Comparison of ENCODE assay signal across 1 cellular context in genomic region chr10:16891375-16892313, GRCh38.
TF ChIP-seq lines count a peak whose summit lies in the region.

No MANE protein-coding gene starts in this region.

TF ChIP-seq in K562, 482 proteins besides CTCF, POLR2A, EP300 and RAD21 (continued from another document and continues in another):
- TF ChIP-seq ZNF407 (IDR thresholded peaks at IDR 0.05; ENCODE audit: low read depth) = no peak
- TF ChIP-seq BRD4 (IDR thresholded peaks at IDR 0.05) = 0 out of 2 replicates have a peak, but pooled peaks have one; percentile 51
- no peak for TF ChIP-seq DDX20 (tag; IDR thresholded peaks at IDR 0.05; ENCODE audit: low read depth)
- no peak for TF ChIP-seq E2F4 (CRISPR knock-in tag; IDR thresholded peaks at IDR 0.05; ENCODE audit: low read depth)
- TF ChIP-seq EHMT2 (IDR thresholded peaks at IDR 0.05) = no peak
- no peak for TF ChIP-seq MIER1 (IDR thresholded peaks at IDR 0.05; ENCODE audit: low read depth)
- 0 out of 2 replicates have a peak, but pooled peaks have one; percentile 23 for TF ChIP-seq PTBP1 (IDR thresholded peaks at IDR 0.05; ENCODE audit: low read depth, low read length)
- no peak for TF ChIP-seq ZNF217 (CRISPR knock-in tag; IDR thresholded peaks at IDR 0.05)
- TF ChIP-seq POU5F1 (IDR thresholded peaks at IDR 0.05; ENCODE audit: borderline replicate concordance, low read depth, low read length, partially characterized antibody) = no peak
- TF ChIP-seq KAT8 (IDR thresholded peaks at IDR 0.05; ENCODE audit: low read depth) = no peak
- TF ChIP-seq ZNF408 (CRISPR knock-in tag; IDR thresholded peaks at IDR 0.05; ENCODE audit: low read depth) = no peak
- TF ChIP-seq ATF4 (CRISPR knock-in tag; IDR thresholded peaks at IDR 0.05) = peak; percentile 72; the same call in 1 of the 2 replicates
- no peak for TF ChIP-seq MXD1 (CRISPR knock-in tag; IDR thresholded peaks at IDR 0.05; ENCODE audit: borderline replicate concordance, poor library complexity, severe bottlenecking)
- TF ChIP-seq BDP1 (IDR thresholded peaks at IDR 0.05; ENCODE audit: insufficient read depth, insufficient read length) = no peak
- peak; percentile 89 for TF ChIP-seq HNRNPL (IDR thresholded peaks at IDR 0.05; ENCODE audit: low read depth, low read length)
- TF ChIP-seq ZNF384 (IDR thresholded peaks at IDR 0.05; ENCODE audit: low read depth, low read length) = 0 out of 2 replicates have a peak, but pooled peaks have one; percentile 17
- peak; percentile 92 for TF ChIP-seq SNAPC5 (CRISPR knock-in tag; IDR thresholded peaks at IDR 0.05)
- TF ChIP-seq HNRNPLL (IDR thresholded peaks at IDR 0.05; ENCODE audit: low read depth, low read length, poor library complexity, severe bottlenecking) = no peak
- TF ChIP-seq ZNF57 (CRISPR knock-in tag; IDR thresholded peaks at IDR 0.05) = peak; percentile 68; the same call in 1 of the 2 replicates
- TF ChIP-seq JUN (IDR thresholded peaks at IDR 0.05; ENCODE audit: borderline replicate concordance, low read depth, low read length) = peak; percentile 19; the same call in 1 of the 2 replicates
- no peak for TF ChIP-seq JUN (CRISPR knock-in tag; IDR thresholded peaks at IDR 0.05; ENCODE audit: borderline replicate concordance)
- TF ChIP-seq CSDE1 (IDR thresholded peaks at IDR 0.05) = peak in 1 of 2 experiments; percentile 95; a peak in 2 of 4 replicates
- no peak for TF ChIP-seq CHD4 (IDR thresholded peaks at IDR 0.05; ENCODE audit: insufficient read depth, insufficient replicate concordance, low read depth, low read length, poor library complexity, severe bottlenecking)
- no peak for TF ChIP-seq THAP7 (CRISPR knock-in tag; IDR thresholded peaks at IDR 0.05)
- peak; percentile 68 for TF ChIP-seq ZBTB17 (CRISPR knock-in tag; IDR thresholded peaks at IDR 0.05)
- TF ChIP-seq ZSCAN29 (IDR thresholded peaks at IDR 0.05) = no peak
- no peak for TF ChIP-seq GATAD2A (IDR thresholded peaks at IDR 0.05)
- TF ChIP-seq PURB (CRISPR knock-in tag; IDR thresholded peaks at IDR 0.05; ENCODE audit: low read depth) = no peak
- no peak for TF ChIP-seq ZNF707 (CRISPR knock-in tag; conservative IDR thresholded peaks at IDR 0.05)
- no peak for TF ChIP-seq RERE (CRISPR knock-in tag; IDR thresholded peaks at IDR 0.05; ENCODE audit: borderline replicate concordance)
- TF ChIP-seq ARNT (IDR thresholded peaks at IDR 0.05) = peak; percentile 76 to 98; a peak in 3 of 4 replicates
- TF ChIP-seq AFF1 (IDR thresholded peaks at IDR 0.05; ENCODE audit: low read depth in 1 of 2, partially characterized antibody in 2 of 2) = no peak
- TF ChIP-seq SMAD1 (IDR thresholded peaks at IDR 0.05; ENCODE audit: low read depth, low read length, partially characterized antibody) = peak; percentile 99
- TF ChIP-seq ZNF644 (tag; IDR thresholded peaks at IDR 0.05; ENCODE audit: low read depth) = no peak
- no peak; the same call in 1 of the 2 replicates for TF ChIP-seq SOX6 (IDR thresholded peaks at IDR 0.05)
- peak in 1 of 2 experiments; percentile 96; a peak in 2 of 4 replicates for TF ChIP-seq NONO (IDR thresholded peaks at IDR 0.05; ENCODE audit: low read depth in 2 of 2, low read length in 1 of 2)
- peak; percentile 41 for TF ChIP-seq ARID1B (IDR thresholded peaks at IDR 0.05)
- TF ChIP-seq PTRF (tag; IDR thresholded peaks at IDR 0.05) = no peak
- no peak for TF ChIP-seq PHB (CRISPR knock-in tag; IDR thresholded peaks at IDR 0.05)
- TF ChIP-seq ZNF586 (CRISPR knock-in tag; conservative IDR thresholded peaks at IDR 0.05) = peak; percentile 46
- no peak for TF ChIP-seq ADNP (tag; IDR thresholded peaks at IDR 0.05)
- TF ChIP-seq ZNF354B (CRISPR knock-in tag; IDR thresholded peaks at IDR 0.05) = 0 out of 2 replicates have a peak, but pooled peaks have one; percentile 21
- peak; percentile 97 for TF ChIP-seq DACH1 (IDR thresholded peaks at IDR 0.05; ENCODE audit: partially characterized antibody)
- no peak for TF ChIP-seq SAP30 (IDR thresholded peaks at IDR 0.05; ENCODE audit: borderline replicate concordance, insufficient read depth, low read depth, low read length, poor library complexity, severe bottlenecking)
